ENCODE assay signal across 1 cellular context in the genomic region with DNA sequence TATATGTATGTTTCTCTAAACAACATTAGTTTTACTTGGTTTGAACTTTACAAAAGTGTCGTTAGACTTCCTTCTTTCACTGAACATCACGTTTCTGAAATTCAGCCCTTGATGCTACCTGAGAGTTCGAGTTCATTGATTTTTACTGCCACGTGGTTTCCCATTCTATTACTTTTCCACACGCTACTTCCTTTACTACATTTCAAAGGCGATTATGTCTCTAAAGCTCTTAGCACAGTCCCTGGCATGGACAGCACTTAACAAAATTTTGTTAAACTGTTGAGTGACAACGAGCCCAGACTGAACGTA.
A peak's percentile ranks its signal among the peaks of the same experiment; 100 is the strongest.
TF ChIP-seq lines count a peak whose summit lies in the region.

No MANE protein-coding gene starts in this region.

TF ChIP-seq in K562, 482 proteins besides CTCF, POLR2A, EP300 and RAD21 (continued from another document):
- TF ChIP-seq, protein P1, sequence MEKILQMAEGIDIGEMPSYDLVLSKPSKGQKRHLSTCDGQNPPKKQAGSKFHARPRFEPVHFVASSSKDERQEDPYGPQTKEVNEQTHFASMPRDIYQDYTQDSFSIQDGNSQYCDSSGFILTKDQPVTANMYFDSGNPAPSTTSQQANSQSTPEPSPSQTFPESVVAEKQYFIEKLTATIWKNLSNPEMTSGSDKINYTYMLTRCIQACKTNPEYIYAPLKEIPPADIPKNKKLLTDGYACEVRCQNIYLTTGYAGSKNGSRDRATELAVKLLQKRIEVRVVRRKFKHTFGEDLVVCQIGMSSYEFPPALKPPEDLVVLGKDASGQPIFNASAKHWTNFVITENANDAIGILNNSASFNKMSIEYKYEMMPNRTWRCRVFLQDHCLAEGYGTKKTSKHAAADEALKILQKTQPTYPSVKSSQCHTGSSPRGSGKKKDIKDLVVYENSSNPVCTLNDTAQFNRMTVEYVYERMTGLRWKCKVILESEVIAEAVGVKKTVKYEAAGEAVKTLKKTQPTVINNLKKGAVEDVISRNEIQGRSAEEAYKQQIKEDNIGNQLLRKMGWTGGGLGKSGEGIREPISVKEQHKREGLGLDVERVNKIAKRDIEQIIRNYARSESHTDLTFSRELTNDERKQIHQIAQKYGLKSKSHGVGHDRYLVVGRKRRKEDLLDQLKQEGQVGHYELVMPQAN (IDR thresholded peaks at IDR 0.05; ENCODE audit: borderline replicate concordance) = peak; percentile 44; the same call in 1 of the 2 replicates
- TF ChIP-seq TCF3 (CRISPR knock-in tag; IDR thresholded peaks at IDR 0.05) (no peak), CREM (IDR thresholded peaks at IDR 0.05; ENCODE audit: low read depth) (no peak), ZNF766 (CRISPR knock-in tag; conservative IDR thresholded peaks at IDR 0.05) (no peak)
- TF ChIP-seq, protein P2, sequence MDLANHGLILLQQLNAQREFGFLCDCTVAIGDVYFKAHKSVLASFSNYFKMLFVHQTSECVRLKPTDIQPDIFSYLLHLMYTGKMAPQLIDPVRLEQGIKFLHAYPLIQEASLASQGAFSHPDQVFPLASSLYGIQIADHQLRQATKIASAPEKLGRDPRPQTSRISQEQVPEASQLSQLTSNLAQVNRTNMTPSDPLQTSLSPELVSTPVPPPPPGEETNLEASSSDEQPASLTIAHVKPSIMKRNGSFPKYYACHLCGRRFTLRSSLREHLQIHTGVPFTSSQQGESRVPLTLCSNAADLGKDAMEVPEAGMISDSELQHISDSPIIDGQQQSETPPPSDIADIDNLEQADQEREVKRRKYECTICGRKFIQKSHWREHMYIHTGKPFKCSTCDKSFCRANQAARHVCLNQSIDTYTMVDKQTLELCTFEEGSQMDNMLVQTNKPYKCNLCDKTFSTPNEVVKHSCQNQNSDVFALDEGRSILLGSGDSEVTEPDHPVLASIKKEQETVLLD (IDR thresholded peaks at IDR 0.05) = no peak
TF ChIP-seq in K562: peak in this region for 15.
